Comparison of ENCODE assay signal across 27 cellular contexts in the genomic region with DNA sequence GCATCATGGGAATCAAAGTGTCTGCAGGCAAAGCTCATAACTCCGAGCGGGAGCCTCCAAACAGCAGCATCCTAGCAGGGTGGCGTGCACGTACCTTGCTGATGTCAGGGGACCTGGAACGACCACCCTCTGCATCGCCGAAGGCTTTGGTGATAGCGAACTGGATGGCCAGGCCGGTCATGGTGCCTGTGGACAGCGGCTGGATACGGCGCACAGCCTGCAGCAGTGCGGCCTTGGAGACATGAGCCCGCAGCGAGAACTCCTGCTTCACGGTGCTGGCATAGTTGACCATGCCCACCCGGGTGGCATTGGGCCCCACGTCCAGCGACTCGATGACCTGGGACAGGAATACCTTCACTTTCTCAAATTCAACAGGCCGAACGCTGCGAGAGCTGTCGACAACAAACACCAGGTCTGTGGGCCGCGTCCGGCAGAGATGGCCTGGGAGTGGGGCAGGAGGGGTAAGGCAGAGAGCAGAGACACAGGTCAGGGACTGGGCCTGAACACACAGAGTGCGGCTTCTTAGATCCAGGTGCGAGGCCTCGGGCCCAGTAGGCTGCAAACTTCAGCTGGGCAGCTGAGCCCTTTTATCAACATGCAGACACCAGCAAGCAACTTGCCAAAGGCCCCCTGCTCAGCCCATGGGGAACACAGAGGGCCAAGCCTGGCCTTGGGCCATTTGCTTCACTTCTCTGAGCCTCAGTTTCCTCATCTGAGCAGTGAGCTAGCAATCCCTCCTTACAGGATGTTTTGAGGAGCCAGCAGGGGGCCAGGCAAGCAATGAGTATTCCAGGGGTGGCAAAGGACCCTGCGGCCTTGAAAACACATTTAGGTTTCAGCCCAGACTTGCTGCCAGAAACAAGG. TPM values are rescaled to one million over a fixed set of nuclear protein-coding genes. Genes with fewer than 3 reads are reported as not detected.
DNase-seq lines count a peak whose midpoint lies in the region; ATAC-seq lines count a peak whose summit lies in the region.
"Had no signal": no experiment of that assay in that cellular context is flagged by ENCODE, and none has a peak within 500 bp of the region (broad histone marks: within the 10 kb centered on the region; RNA-seq: fewer than 3 reads in every experiment).

No MANE protein-coding gene starts in this region.

- peaks cover 25% of the 10 kb centered on the region for H3K4me1 Mint-ChIP-seq in T-helper 17 cell
- peaks cover 10 to 27% of the 10 kb centered on the region in 2 donors for H3K4me1 Mint-ChIP-seq in effector memory CD8-positive, alpha-beta T cell (ENCODE audit: low read depth in 2 of 2)

- H3K27ac Mint-ChIP-seq in T-helper 17 cell = no peak overlapping the region
- H3K27ac Mint-ChIP-seq in effector memory CD8-positive, alpha-beta T cell = no peak overlapping the region
- H3K27ac Mint-ChIP-seq: activated CD4-positive, alpha-beta memory T cell treated with anti-CD3 and anti-CD28 coated beads, Interleukin-2, amount 10 ng/mL, durations not matched to agents 7 days and 5 days had no signal

- no peaks in the 10 kb centered on the region for H3K27me3 Mint-ChIP-seq in T-helper 17 cell
- H3K27me3 Mint-ChIP-seq in effector memory CD8-positive, alpha-beta T cell = no peaks in the 10 kb centered on the region
- H3K27me3 Mint-ChIP-seq: activated CD4-positive, alpha-beta memory T cell treated with anti-CD3 and anti-CD28 coated beads, Interleukin-2, amount 10 ng/mL, durations not matched to agents 7 days and 5 days; naive thymus-derived CD8-positive, alpha-beta T cell had no signal

- DNase-seq in DMS 273 (lab: John Stamatoyannopoulos, UW; ENCODE audit: unreplicated experiment) (peak; percentile 52), DMS 273 treated with DMSO at 0.1 percent for 48 hours (lab: John Stamatoyannopoulos, UW) (no peak), T-helper 17 cell (no peak), hepatic stellate cell (ENCODE audit: low spot score) (no peak)
- no peak for DNase-seq in activated naive CD4-positive, alpha-beta T cell treated with anti-CD3 and anti-CD28 coated beads, Interleukin-2, amount 50 U/mL, for 16 hours
- DNase-seq in effector memory CD8-positive, alpha-beta T cell = no peak
- DNase-seq: activated CD4-positive, alpha-beta memory T cell treated with anti-CD3 and anti-CD28 coated beads, Interleukin-2, amount 10 ng/mL, durations not matched to agents 7 days and 5 days; activated naive CD4-positive, alpha-beta T cell treated with Interleukin-2 at 50 U/mL for 16 hours; activated T-cell treated with anti-CD3 and anti-CD28 coated beads for 4 hours; AML-193; GM23248; IMR-90; naive thymus-derived CD8-positive, alpha-beta T cell; NCI-H146; sigmoid colon had no signal

- H3K9me3 ChIP-seq in T-helper 17 cell (ENCODE audit: control insufficient read depth, low read length, poor library complexity, severe bottlenecking) = no peaks in the 10 kb centered on the region
- H3K9me3 ChIP-seq: esophagus muscularis mucosa, gastroesophageal sphincter, sigmoid colon, tibial nerve had no signal

- no peaks in the 10 kb centered on the region for H3K36me3 Mint-ChIP-seq in T-helper 17 cell (ENCODE audit: low read depth)
- H3K36me3 Mint-ChIP-seq in effector memory CD8-positive, alpha-beta T cell (ENCODE audit: insufficient read depth) = peaks cover 33% of the 10 kb centered on the region

- H3K27ac ChIP-seq in layer of hippocampus (ENCODE audit: low read depth, low read length) (peak overlapping the region; percentile 21), temporal lobe (ENCODE audit: low read depth, low read length) (peak overlapping the region; percentile 59)
- H3K27ac ChIP-seq: 22Rv1, esophagus muscularis mucosa, gastroesophageal sphincter, GM23248, sigmoid colon, tibial nerve had no signal

- H3K9me3 Mint-ChIP-seq in effector memory CD8-positive, alpha-beta T cell = no peaks in the 10 kb centered on the region
- H3K9me3 Mint-ChIP-seq: naive thymus-derived CD8-positive, alpha-beta T cell; stimulated activated effector memory CD8-positive, alpha-beta T cell treated with anti-CD3 and anti-CD28 coated beads, Interleukin-12 subunit alpha, Interleukin-12 subunit beta, amount 100 ng/mL, for 72 hours had no signal

- no peak for ATAC-seq in T-helper 17 cell
- ATAC-seq in effector memory CD8-positive, alpha-beta T cell (replicated peaks) = no peak
- ATAC-seq: gastroesophageal sphincter; GM12878; naive thymus-derived CD8-positive, alpha-beta T cell; Panc1; stimulated activated effector memory CD8-positive, alpha-beta T cell treated with anti-CD3 and anti-CD28 coated beads, Interleukin-12 subunit alpha, Interleukin-12 subunit beta, amount 100 ng/mL, for 72 hours had no signal

- no peaks in the 10 kb centered on the region for H3K27me3 ChIP-seq in layer of hippocampus (ENCODE audit: control insufficient read depth, insufficient read depth, low read length)
- H3K27me3 ChIP-seq: esophagus muscularis mucosa, gastroesophageal sphincter, sigmoid colon, tibial nerve had no signal

- H3K4me3 Mint-ChIP-seq in T-helper 17 cell = peak overlapping the region; percentile 31
- H3K4me3 Mint-ChIP-seq in effector memory CD8-positive, alpha-beta T cell = no peak overlapping the region
- H3K4me3 Mint-ChIP-seq: activated CD4-positive, alpha-beta memory T cell treated with anti-CD3 and anti-CD28 coated beads, Interleukin-2, amount 10 ng/mL, durations not matched to agents 7 days and 5 days; stimulated activated effector memory CD8-positive, alpha-beta T cell treated with anti-CD3 and anti-CD28 coated beads, Interleukin-12 subunit alpha, Interleukin-12 subunit beta, amount 100 ng/mL, for 72 hours had no signal

RNA-seq across cellular contexts. Expression of a gene that starts 1.8 kb away (rescaled TPM):
- total RNA-seq in T-helper 17 cell (1 to 10 TPM; 2.1 to 3.7 TPM), temporal lobe (under 0.01 TPM)
- total RNA-seq: activated CD4-positive, alpha-beta memory T cell treated with anti-CD3 and anti-CD28 coated beads, Interleukin-2, amount 10 ng/mL, durations not matched to agents 7 days and 5 days; cardiac septum; esophagus muscularis mucosa; gastroesophageal sphincter; IMR-90; M059J; tibial nerve had no signal

RNA-seq across cellular contexts. Expression of a gene that starts 36.0 kb away (rescaled TPM):
- total RNA-seq in T-helper 17 cell = 100 to 1,000 TPM; 563 to 601 TPM
- total RNA-seq in temporal lobe = 3.9 TPM
- total RNA-seq: G401, GM23248, IMR-90 had no signal

Comparison
In these comparisons a context has a peak if more than half of its experiments do, and no peak if none do; other contexts are left out.
1. RNA of a gene that starts 36.0 kb away (total RNA-seq): 563 to 601 TPM in T-helper 17 cell; 3.9 TPM in temporal lobe (single experiment); every median in the first group is over 100 times any median in the second.